Comparison of ENCODE assay signal across 1 cellular context in the genomic region with DNA sequence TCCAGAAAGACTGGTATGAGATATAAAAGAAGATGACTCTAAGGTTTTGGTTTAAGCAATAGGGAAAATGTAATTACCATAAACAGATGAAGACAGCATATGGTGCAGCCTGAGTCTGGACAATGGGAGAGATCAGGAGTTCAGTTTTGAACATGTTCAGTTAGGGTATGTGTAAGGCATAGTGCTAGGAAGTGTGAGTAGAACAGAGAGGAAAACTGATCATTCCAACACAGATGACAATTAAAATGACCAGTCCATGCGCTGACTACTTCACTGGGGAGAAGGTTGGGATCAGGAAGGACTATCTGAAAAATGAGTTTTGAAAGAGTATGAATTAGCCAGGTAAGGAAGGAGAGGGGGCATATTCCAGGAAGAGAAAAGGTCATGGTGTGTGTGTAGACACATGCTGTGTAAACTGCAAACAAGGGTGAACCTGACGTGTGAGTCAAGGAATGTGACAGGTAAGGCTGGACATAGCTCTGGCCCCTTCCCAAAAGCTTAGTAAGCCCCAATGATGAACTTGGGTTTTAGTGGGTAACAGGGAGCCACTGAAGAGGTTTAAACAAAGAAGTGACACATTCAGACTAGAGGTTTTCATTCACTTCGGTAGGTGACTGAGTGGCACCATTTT.
TF ChIP-seq lines count a peak whose summit lies in the region.

No MANE protein-coding gene starts in this region.

TF ChIP-seq in liver, 16 proteins besides CTCF, POLR2A, EP300 and RAD21:
- TF ChIP-seq, protein P1, sequence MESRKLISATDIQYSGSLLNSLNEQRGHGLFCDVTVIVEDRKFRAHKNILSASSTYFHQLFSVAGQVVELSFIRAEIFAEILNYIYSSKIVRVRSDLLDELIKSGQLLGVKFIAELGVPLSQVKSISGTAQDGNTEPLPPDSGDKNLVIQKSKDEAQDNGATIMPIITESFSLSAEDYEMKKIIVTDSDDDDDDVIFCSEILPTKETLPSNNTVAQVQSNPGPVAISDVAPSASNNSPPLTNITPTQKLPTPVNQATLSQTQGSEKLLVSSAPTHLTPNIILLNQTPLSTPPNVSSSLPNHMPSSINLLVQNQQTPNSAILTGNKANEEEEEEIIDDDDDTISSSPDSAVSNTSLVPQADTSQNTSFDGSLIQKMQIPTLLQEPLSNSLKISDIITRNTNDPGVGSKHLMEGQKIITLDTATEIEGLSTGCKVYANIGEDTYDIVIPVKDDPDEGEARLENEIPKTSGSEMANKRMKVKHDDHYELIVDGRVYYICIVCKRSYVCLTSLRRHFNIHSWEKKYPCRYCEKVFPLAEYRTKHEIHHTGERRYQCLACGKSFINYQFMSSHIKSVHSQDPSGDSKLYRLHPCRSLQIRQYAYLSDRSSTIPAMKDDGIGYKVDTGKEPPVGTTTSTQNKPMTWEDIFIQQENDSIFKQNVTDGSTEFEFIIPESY (IDR thresholded peaks at IDR 0.05), result no peak
- peak in 1 of 2 donors; percentile 36 for TF ChIP-seq JUND (IDR thresholded peaks at IDR 0.05)
- TF ChIP-seq SP1 (IDR thresholded peaks at IDR 0.05), result peak; percentile 55
- TF ChIP-seq HNF4A (conservative IDR thresholded peaks at IDR 0.05), result peak; percentile 39 to 42
- TF ChIP-seq YY1 (IDR thresholded peaks at IDR 0.05), result no peak
- peak; percentile 24 for TF ChIP-seq FOXA1 (IDR thresholded peaks at IDR 0.05)
- TF ChIP-seq, protein P2, sequence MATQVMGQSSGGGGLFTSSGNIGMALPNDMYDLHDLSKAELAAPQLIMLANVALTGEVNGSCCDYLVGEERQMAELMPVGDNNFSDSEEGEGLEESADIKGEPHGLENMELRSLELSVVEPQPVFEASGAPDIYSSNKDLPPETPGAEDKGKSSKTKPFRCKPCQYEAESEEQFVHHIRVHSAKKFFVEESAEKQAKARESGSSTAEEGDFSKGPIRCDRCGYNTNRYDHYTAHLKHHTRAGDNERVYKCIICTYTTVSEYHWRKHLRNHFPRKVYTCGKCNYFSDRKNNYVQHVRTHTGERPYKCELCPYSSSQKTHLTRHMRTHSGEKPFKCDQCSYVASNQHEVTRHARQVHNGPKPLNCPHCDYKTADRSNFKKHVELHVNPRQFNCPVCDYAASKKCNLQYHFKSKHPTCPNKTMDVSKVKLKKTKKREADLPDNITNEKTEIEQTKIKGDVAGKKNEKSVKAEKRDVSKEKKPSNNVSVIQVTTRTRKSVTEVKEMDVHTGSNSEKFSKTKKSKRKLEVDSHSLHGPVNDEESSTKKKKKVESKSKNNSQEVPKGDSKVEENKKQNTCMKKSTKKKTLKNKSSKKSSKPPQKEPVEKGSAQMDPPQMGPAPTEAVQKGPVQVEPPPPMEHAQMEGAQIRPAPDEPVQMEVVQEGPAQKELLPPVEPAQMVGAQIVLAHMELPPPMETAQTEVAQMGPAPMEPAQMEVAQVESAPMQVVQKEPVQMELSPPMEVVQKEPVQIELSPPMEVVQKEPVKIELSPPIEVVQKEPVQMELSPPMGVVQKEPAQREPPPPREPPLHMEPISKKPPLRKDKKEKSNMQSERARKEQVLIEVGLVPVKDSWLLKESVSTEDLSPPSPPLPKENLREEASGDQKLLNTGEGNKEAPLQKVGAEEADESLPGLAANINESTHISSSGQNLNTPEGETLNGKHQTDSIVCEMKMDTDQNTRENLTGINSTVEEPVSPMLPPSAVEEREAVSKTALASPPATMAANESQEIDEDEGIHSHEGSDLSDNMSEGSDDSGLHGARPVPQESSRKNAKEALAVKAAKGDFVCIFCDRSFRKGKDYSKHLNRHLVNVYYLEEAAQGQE (IDR thresholded peaks at IDR 0.05), result no peak
- TF ChIP-seq, protein P3, sequence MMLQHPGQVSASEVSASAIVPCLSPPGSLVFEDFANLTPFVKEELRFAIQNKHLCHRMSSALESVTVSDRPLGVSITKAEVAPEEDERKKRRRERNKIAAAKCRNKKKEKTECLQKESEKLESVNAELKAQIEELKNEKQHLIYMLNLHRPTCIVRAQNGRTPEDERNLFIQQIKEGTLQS (IDR thresholded peaks at IDR 0.05), result no peak
- no peak for TF ChIP-seq GABPA (IDR thresholded peaks at IDR 0.05 in 1 of 2, conservative IDR thresholded peaks at IDR 0.05 in 1 of 2)
- TF ChIP-seq NR2F2 (IDR thresholded peaks at IDR 0.05), result no peak
- TF ChIP-seq TAF1 (conservative IDR thresholded peaks at IDR 0.05), result no peak
- TF ChIP-seq FOXA2 (IDR thresholded peaks at IDR 0.05), result peak; percentile 72
- TF ChIP-seq EGR1 (IDR thresholded peaks at IDR 0.05; ENCODE audit: low read depth in 2 of 2), result no peak
- TF ChIP-seq, protein P4, sequence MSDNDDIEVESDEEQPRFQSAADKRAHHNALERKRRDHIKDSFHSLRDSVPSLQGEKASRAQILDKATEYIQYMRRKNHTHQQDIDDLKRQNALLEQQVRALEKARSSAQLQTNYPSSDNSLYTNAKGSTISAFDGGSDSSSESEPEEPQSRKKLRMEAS (IDR thresholded peaks at IDR 0.05), result peak; percentile 12
- TF ChIP-seq HNF4G (IDR thresholded peaks at IDR 0.05), result no peak
- TF ChIP-seq RXRA (IDR thresholded peaks at IDR 0.05), result peak; percentile 76 to 80
TF ChIP-seq in liver: peak in this region for 7.
